17 cellular contexts compared by ENCODE assay signal in genomic region chr1:104593418-104594187, GRCh38.
DNase-seq lines count a peak whose midpoint lies in the region; ATAC-seq and TF ChIP-seq lines count a peak whose summit lies in the region.
"Had no signal": no experiment of that assay in that cellular context is flagged by ENCODE, and none has a peak within 500 bp of the region (broad histone marks: within the 10 kb centered on the region; RNA-seq: fewer than 3 reads in every experiment).

No MANE protein-coding gene starts in this region.

- no peak overlapping the region for H3K9ac ChIP-seq in endodermal cell (ENCODE audit: extremely low read depth, low read length, poor library complexity, severe bottlenecking)

- peaks cover 3% of the 10 kb centered on the region for H3K27me3 Mint-ChIP-seq in endodermal cell (ENCODE audit: insufficient read depth)

- H3K27ac ChIP-seq in endodermal cell (ENCODE audit: low read depth, low read length): no peak overlapping the region
- H3K27ac ChIP-seq: right atrium auricular region had no signal

- no peaks in the 10 kb centered on the region for H3K36me3 ChIP-seq in endodermal cell (ENCODE audit: control insufficient read depth, insufficient read depth, low read length)
- H3K36me3 ChIP-seq: right atrium auricular region had no signal

- DNase-seq in endodermal cell (peak; percentile 51), dermis blood vessel endothelial cell (no peak), NCI-H774 (lab: John Stamatoyannopoulos, UW) (no peak), KG1 (lab: John Stamatoyannopoulos, UW) (no peak)
- DNase-seq in stimulated activated effector memory CD8-positive, alpha-beta T cell treated with anti-CD3 and anti-CD28 coated beads, Interleukin-12 subunit alpha, Interleukin-12 subunit beta, amount 100 ng/mL, for 72 hours (ENCODE audit: low spot score in 2 of 2): no peak
- DNase-seq: activated CD4-positive, CD25-positive, alpha-beta regulatory T cell treated with anti-CD3 and anti-CD28 coated beads, Interleukin-2, amount 50 U/mL, for 72 hours; activated T-cell treated with anti-CD3 and anti-CD28 coated beads, Interleukin-2, amount 50 U/mL, for 72 hours; AML-193; effector CD8-positive, alpha-beta T cell; foreskin melanocyte; islet precursor cell; MM.1S; NCI-H524 had no signal

- H3K27me3 ChIP-seq in endodermal cell (ENCODE audit: control insufficient read depth, insufficient read depth, low read length, poor library complexity, severe bottlenecking): no peaks in the 10 kb centered on the region
- H3K27me3 ChIP-seq: right atrium auricular region had no signal

- peaks cover 5% of the 10 kb centered on the region for H3K4me1 ChIP-seq in endodermal cell (ENCODE audit: control insufficient read depth, insufficient read depth, low read length)
- H3K4me1 ChIP-seq: right atrium auricular region had no signal

- no peaks in the 10 kb centered on the region for H3K36me3 Mint-ChIP-seq in endodermal cell (ENCODE audit: low read depth)
- no peaks in the 10 kb centered on the region for H3K36me3 Mint-ChIP-seq in stimulated activated effector memory CD8-positive, alpha-beta T cell treated with anti-CD3 and anti-CD28 coated beads, Interleukin-12 subunit alpha, Interleukin-12 subunit beta, amount 100 ng/mL, for 72 hours

- TF ChIP-seq CTCF in endodermal cell (conservative IDR thresholded peaks at IDR 0.05): no peak

- H3K9me3 ChIP-seq in endodermal cell (ENCODE audit: control insufficient read depth, low read length): no peaks in the 10 kb centered on the region
- H3K9me3 ChIP-seq: right atrium auricular region had no signal

- H3K4me3 Mint-ChIP-seq in endodermal cell: no peak overlapping the region
- no peak overlapping the region for H3K4me3 Mint-ChIP-seq in stimulated activated effector memory CD8-positive, alpha-beta T cell treated with anti-CD3 and anti-CD28 coated beads, Interleukin-12 subunit alpha, Interleukin-12 subunit beta, amount 100 ng/mL, for 72 hours
- H3K4me3 Mint-ChIP-seq: activated T-cell treated with anti-CD3 and anti-CD28 coated beads, Interleukin-2, amount 50 U/mL, for 72 hours had no signal

- peaks cover 11% of the 10 kb centered on the region for H3K9me3 Mint-ChIP-seq in endodermal cell
- peaks cover 19% of the 10 kb centered on the region for H3K9me3 Mint-ChIP-seq in stimulated activated effector memory CD8-positive, alpha-beta T cell treated with anti-CD3 and anti-CD28 coated beads, Interleukin-12 subunit alpha, Interleukin-12 subunit beta, amount 100 ng/mL, for 72 hours

- WGBS in endodermal cell (ENCODE audit: insufficient coverage in 1 of 2, insufficient read length in 1 of 2), 2 experiments: 74 to 86% methylated on average over 4 of the region's 4 CpGs

- no peak overlapping the region for H3K4me3 ChIP-seq in endodermal cell (ENCODE audit: low read length)
- H3K4me3 ChIP-seq: right atrium auricular region had no signal

- H3K4me1 Mint-ChIP-seq in endodermal cell: peaks cover 7% of the 10 kb centered on the region
- H3K4me1 Mint-ChIP-seq in stimulated activated effector memory CD8-positive, alpha-beta T cell treated with anti-CD3 and anti-CD28 coated beads, Interleukin-12 subunit alpha, Interleukin-12 subunit beta, amount 100 ng/mL, for 72 hours: no peaks in the 10 kb centered on the region

- peak; percentile 67 for ATAC-seq in GM18907 (IDR thresholded peaks at IDR 0.05; ENCODE audit: unreplicated experiment)
- ATAC-seq in HG02610 (IDR thresholded peaks at IDR 0.05; ENCODE audit: unreplicated experiment): peak; percentile 69
- ATAC-seq in HG03571 (IDR thresholded peaks at IDR 0.05; ENCODE audit: unreplicated experiment): peak; percentile 47
- ATAC-seq in stimulated activated effector memory CD8-positive, alpha-beta T cell treated with anti-CD3 and anti-CD28 coated beads, Interleukin-12 subunit alpha, Interleukin-12 subunit beta, amount 100 ng/mL, for 72 hours: no peak
- ATAC-seq: activated T-cell treated with anti-CD3 and anti-CD28 coated beads, Interleukin-2, amount 50 U/mL, for 72 hours had no signal

- H3K27ac Mint-ChIP-seq in endodermal cell: no peak overlapping the region
- H3K27ac Mint-ChIP-seq in stimulated activated effector memory CD8-positive, alpha-beta T cell treated with anti-CD3 and anti-CD28 coated beads, Interleukin-12 subunit alpha, Interleukin-12 subunit beta, amount 100 ng/mL, for 72 hours: no peak overlapping the region
- H3K27ac Mint-ChIP-seq: activated T-cell treated with anti-CD3 and anti-CD28 coated beads, Interleukin-2, amount 50 U/mL, for 72 hours had no signal
